16 cellular contexts compared by ENCODE assay signal in the genomic region with DNA sequence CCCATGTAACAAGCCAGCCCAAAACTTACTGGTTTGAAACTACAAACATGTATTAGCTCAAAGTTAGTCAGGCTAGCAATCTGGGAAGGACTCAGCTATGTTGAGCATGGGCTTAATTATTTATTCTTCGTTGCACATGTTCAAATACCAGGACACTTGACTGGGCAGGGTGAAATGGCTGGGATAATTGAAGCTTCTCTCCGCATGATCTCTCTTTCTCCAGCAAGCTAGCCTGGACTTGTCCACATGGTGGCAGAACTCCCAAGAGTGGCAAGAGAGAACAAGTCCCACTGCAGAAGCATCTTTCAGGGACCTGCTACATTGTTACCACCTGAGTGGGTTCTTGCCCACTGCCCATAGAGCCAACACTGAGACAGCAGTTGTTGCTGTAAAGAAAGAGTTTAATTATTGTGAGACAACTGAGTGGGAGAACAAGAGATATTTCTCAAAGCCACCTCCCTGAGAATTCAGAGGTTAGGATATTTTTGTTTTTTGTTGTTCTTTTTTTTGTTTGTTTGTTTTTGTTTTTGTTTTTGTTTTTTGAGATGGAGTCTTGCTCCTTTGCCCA. TPM values are rescaled to one million over a fixed set of nuclear protein-coding genes. Genes with fewer than 3 reads are reported as not detected.
DNase-seq lines count a peak whose midpoint lies in the region; ATAC-seq, FAIRE-seq and TF ChIP-seq lines count a peak whose summit lies in the region.
"Had no signal": no experiment of that assay in that cellular context is flagged by ENCODE, and none has a peak within 500 bp of the region (broad histone marks: within the 10 kb centered on the region; RNA-seq: fewer than 3 reads in every experiment).

No MANE protein-coding gene starts in this region.

- peak; percentile 33 to 47 (median 40) for TF ChIP-seq CTCF in K562 (IDR thresholded peaks at IDR 0.05 in 2 of 3, conservative IDR thresholded peaks at IDR 0.05 in 1 of 3; ENCODE audit: insufficient read depth in 2 of 3, low read depth in 1 of 3, low read length in 3 of 3)

- H3K4me1 Mint-ChIP-seq in activated CD4-positive, alpha-beta memory T cell treated with anti-CD3 and anti-CD28 coated beads, Interleukin-2, amount 10 ng/mL, durations not matched to agents 7 days and 5 days: no peaks in the 10 kb centered on the region

- no peaks in the 10 kb centered on the region for H3K9me3 ChIP-seq in K562 (replicated peaks; ENCODE audit: control insufficient read depth, insufficient read depth, low read depth, low read length)
- H3K9me3 ChIP-seq: body of pancreas had no signal

- no peaks in the 10 kb centered on the region for H3K36me3 Mint-ChIP-seq in activated CD4-positive, alpha-beta memory T cell treated with anti-CD3 and anti-CD28 coated beads, Interleukin-2, amount 10 ng/mL, durations not matched to agents 7 days and 5 days (ENCODE audit: low read depth)

- POLR2A ChIA-PET in K562 (lab: Yijun Ruan, JAX): interaction anchor here (1.4 to 1.7 kb wide), 2 partner anchors 17 to 21 kb away, joined by 4 to 6 read pairs; partner anchors contain the start of gene ATF7IP2
- POLR2A ChIA-PET in activated CD4-positive, alpha-beta memory T cell treated with anti-CD3 and anti-CD28 coated beads, Interleukin-2, amount 10 ng/mL, durations not matched to agents 7 days and 5 days (lab: Charles Lee): interaction anchor here (0.9 kb wide), 1 partner anchor 18 kb away, joined by 3 read pairs; no protein-coding TSS in a partner anchor

- peak; percentile 44 for FAIRE-seq in K562 (lab: Jason Lieb, UNC)
- FAIRE-seq: endometrium had no signal

- H3K27me3 ChIP-seq in K562 (ENCODE audit: control insufficient read depth in 2 of 2, insufficient read depth in 2 of 2, low read length in 2 of 2): no peaks in the 10 kb centered on the region
- H3K27me3 ChIP-seq: body of pancreas, heart right ventricle had no signal

- in situ Hi-C loops in K562 (cut with MboI): no loop called here

- H3K79me2 ChIP-seq in K562 (ENCODE audit: control insufficient read depth, insufficient read depth, low read length): no peaks in the 10 kb centered on the region

- no TSS peak for BruUV-seq in K562 (replicated peaks; lab: Mats Ljungman, UMichigan)

- peak in 1 of 2 experiments; percentile 57; a peak in 2 of 4 replicates for TF ChIP-seq RAD21 in K562 (CRISPR knock-in tag; conservative IDR thresholded peaks at IDR 0.05 in 1 of 2, IDR thresholded peaks at IDR 0.05 in 1 of 2)

- H4K20me1 ChIP-seq in K562 (replicated peaks; ENCODE audit: control insufficient read depth, insufficient read depth, low read length): no peaks in the 10 kb centered on the region

- peak; percentile 20 for DNase-seq in D341Med (ENCODE audit: low spot score)
- DNase-seq in HT-29 (ENCODE audit: low spot score): peak; percentile 3
- peak in 3 of 4 experiments; percentile 14 to 56 (median 25) for DNase-seq in K562 (ENCODE audit: extremely low read depth in 1 of 4, low spot score in 3 of 4)
- DNase-seq in left kidney (ENCODE audit: low read depth, low spot score): peak; percentile 77
- DNase-seq in NCI-H1694 treated with DMSO at 0.1 percent for 48 hours (lab: John Stamatoyannopoulos, UW): no peak
- DNase-seq in stimulated activated naive CD4-positive, alpha-beta T cell treated with Interleukin-2 at 50 U/mL for 16 hours (lab: John Stamatoyannopoulos, UW): no peak
- DNase-seq in activated CD4-positive, alpha-beta memory T cell treated with anti-CD3 and anti-CD28 coated beads, Interleukin-2, amount 10 ng/mL, durations not matched to agents 7 days and 5 days: no peak
- DNase-seq in stimulated activated CD4-positive, alpha-beta T cell treated with anti-CD3 and anti-CD28 coated beads, Interleukin-4, amount 100 ng/mL, for 4 hours: no peak
- DNase-seq: activated CD4-positive, alpha-beta T cell treated with anti-CD3 and anti-CD28 coated beads for 4 hours; heart right ventricle; NCI-H526; stimulated activated CD4-positive, alpha-beta T cell treated with anti-CD3 and anti-CD28 coated beads, Interleukin-2, amount 100 ng/mL, for 24 hours; stimulated activated naive CD4-positive, alpha-beta T cell had no signal

- CTCF ChIA-PET in K562 (lab: Yijun Ruan, JAX; ENCODE audit: low intra/inter-chr PET ratio): no interaction called here
- CTCF ChIA-PET in activated CD4-positive, alpha-beta memory T cell treated with anti-CD3 and anti-CD28 coated beads, Interleukin-2, amount 10 ng/mL, durations not matched to agents 7 days and 5 days (lab: Charles Lee): interaction anchor here (0.6 kb wide), 1 partner anchor 90 kb away, joined by 3 read pairs; no protein-coding TSS in a partner anchor

- H3K9me3 Mint-ChIP-seq in activated CD4-positive, alpha-beta memory T cell treated with anti-CD3 and anti-CD28 coated beads, Interleukin-2, amount 10 ng/mL, durations not matched to agents 7 days and 5 days: peaks cover 2% of the 10 kb centered on the region

- no peak overlapping the region for H3K4me3 Mint-ChIP-seq in activated CD4-positive, alpha-beta memory T cell treated with anti-CD3 and anti-CD28 coated beads, Interleukin-2, amount 10 ng/mL, durations not matched to agents 7 days and 5 days

- H3K9me1 ChIP-seq in K562 (ENCODE audit: control insufficient read depth, insufficient read depth, low read length): no peaks in the 10 kb centered on the region

- no peak overlapping the region for H3K9ac ChIP-seq in K562 (ENCODE audit: insufficient read depth in 1 of 2, low read depth in 2 of 2, low read length in 2 of 2)

- no peak overlapping the region for H3K27ac Mint-ChIP-seq in activated CD4-positive, alpha-beta memory T cell treated with anti-CD3 and anti-CD28 coated beads, Interleukin-2, amount 10 ng/mL, durations not matched to agents 7 days and 5 days

- peaks cover 0 to 3% of the 10 kb centered on the region in 2 experiments; a peak in 2 of 5 replicates for H3K4me1 ChIP-seq in K562 (replicated peaks in 1 of 2; ENCODE audit: control insufficient read depth in 2 of 2, insufficient read depth in 2 of 2, low read length in 2 of 2)
- H3K4me1 ChIP-seq: body of pancreas, heart right ventricle had no signal

- TF ChIP-seq EP300 in K562 (IDR thresholded peaks at IDR 0.05; ENCODE audit: low read length): no peak

- H3K4me3 ChIP-seq in K562: no peak overlapping the region
- H3K4me3 ChIP-seq: body of pancreas, heart right ventricle had no signal

- peak overlapping the region; percentile 38; the same call in 1 of the 2 replicates for H2AFZ ChIP-seq in K562 (ENCODE audit: low read depth, low read length)

- H3K36me3 ChIP-seq in K562 (ENCODE audit: control insufficient read depth, insufficient read depth, low read length): no peaks in the 10 kb centered on the region
- H3K36me3 ChIP-seq: heart right ventricle had no signal

- H3K4me2 ChIP-seq in K562 (ENCODE audit: insufficient read depth, low read length): no peak overlapping the region

- no peak for TF ChIP-seq POLR2A in K562 (conservative IDR thresholded peaks at IDR 0.05)

- H3K27ac ChIP-seq in K562 (ENCODE audit: extremely low read depth, low read depth, low read length): no peak overlapping the region; the same call in 2 of the 3 replicates
- H3K27ac ChIP-seq: body of pancreas, heart right ventricle had no signal

- peak; percentile 78 for ATAC-seq in K562
- ATAC-seq: body of pancreas, heart right ventricle had no signal

- WGBS in K562 (ENCODE audit: insufficient coverage, low coverage, missing lambda C conversion rate): 28% methylated on average over 2 of the region's 2 CpGs

- H3K27me3 Mint-ChIP-seq in activated CD4-positive, alpha-beta memory T cell treated with anti-CD3 and anti-CD28 coated beads, Interleukin-2, amount 10 ng/mL, durations not matched to agents 7 days and 5 days: no peaks in the 10 kb centered on the region
- H3K27me3 Mint-ChIP-seq: progenitor cell of endocrine pancreas had no signal

- intact Hi-C loops in K562 (cut with micrococcal nuclease): no loop called here

TF ChIP-seq in K562, 482 proteins besides CTCF, POLR2A, EP300 and RAD21:
- no peak for TF ChIP-seq CREB1 (IDR thresholded peaks at IDR 0.05)
- TF ChIP-seq CREB1 (CRISPR knock-in tag; IDR thresholded peaks at IDR 0.05): no peak
- TF ChIP-seq, protein P1, sequence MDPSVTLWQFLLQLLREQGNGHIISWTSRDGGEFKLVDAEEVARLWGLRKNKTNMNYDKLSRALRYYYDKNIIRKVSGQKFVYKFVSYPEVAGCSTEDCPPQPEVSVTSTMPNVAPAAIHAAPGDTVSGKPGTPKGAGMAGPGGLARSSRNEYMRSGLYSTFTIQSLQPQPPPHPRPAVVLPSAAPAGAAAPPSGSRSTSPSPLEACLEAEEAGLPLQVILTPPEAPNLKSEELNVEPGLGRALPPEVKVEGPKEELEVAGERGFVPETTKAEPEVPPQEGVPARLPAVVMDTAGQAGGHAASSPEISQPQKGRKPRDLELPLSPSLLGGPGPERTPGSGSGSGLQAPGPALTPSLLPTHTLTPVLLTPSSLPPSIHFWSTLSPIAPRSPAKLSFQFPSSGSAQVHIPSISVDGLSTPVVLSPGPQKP (CRISPR knock-in tag; IDR thresholded peaks at IDR 0.05): no peak
- TF ChIP-seq FIP1L1 (IDR thresholded peaks at IDR 0.05; ENCODE audit: low read depth, low read length, poor library complexity, severe bottlenecking): no peak
- TF ChIP-seq ZNF507 (tag; conservative IDR thresholded peaks at IDR 0.05): peak; percentile 26; the same call in 1 of the 2 replicates
- TF ChIP-seq SMC3 (conservative IDR thresholded peaks at IDR 0.05; ENCODE audit: insufficient read depth, low read depth, low read length): 0 out of 2 replicates have a peak, but pooled peaks have one; percentile 9

RNA-seq across cellular contexts. Expression of gene ATF7IP2, which starts 16.8 kb away (rescaled TPM):
- total RNA-seq in HT-29 (2014; rRNA removed; shearing (Covaris generic)): 0.41 and 1.8 TPM in 2 replicates
- total RNA-seq in K562 (2011; cell fraction: chromatin; rRNA removed; ENCODE audit: low replicate concordance): 246 and 608 TPM in 2 replicates
- 106 and 143 TPM in 2 replicates for total RNA-seq in K562 (2011; cell fraction: nucleolus; rRNA removed)
- total RNA-seq in K562 (2011; cell fraction: nucleoplasm; rRNA removed): 321 and 392 TPM in 2 replicates
- total RNA-seq in K562 (2014; rRNA removed): 107 and 134 TPM in 2 replicates
- total RNA-seq in K562 (2014; rRNA removed; fragmentation: Illumina TruSeq; extraction: Trizol): 196 and 231 TPM in 2 replicates
- 156 and 162 TPM in 2 replicates for total RNA-seq in K562 (2015; rRNA removed; fragmentation: Illumina TruSeq; extraction: Trizol)
- 131 and 138 TPM in 2 replicates for total RNA-seq in K562 (2021)
- polyA plus RNA-seq in K562 (2011; rRNA removed): 152 and 185 TPM in 2 replicates
- 52.5 and 114 TPM in 2 replicates for polyA plus RNA-seq in K562 (2011; cell fraction: cytosol; rRNA removed)
- 181 and 232 TPM in 2 replicates for polyA plus RNA-seq in K562 (2011; cell fraction: nucleus; rRNA removed)
- 165 and 294 TPM in 2 replicates for polyA plus RNA-seq in K562 (2012)
- polyA plus RNA-seq in K562 (2014; fragmentation: Illumina TruSeq; extraction: Trizol): 214 and 273 TPM in 2 replicates
- polyA plus RNA-seq in K562 (2014; fragmentation: Nextera tagmentation; extraction: Ambion mirVana): 100 to 1,000 TPM; 352 to 511 TPM
- polyA plus RNA-seq in K562 (2014; rRNA removed): 449 and 515 TPM in 2 replicates
- polyA minus RNA-seq in K562 (2011; rRNA and poly(A)+ RNA removed): 177 and 221 TPM in 2 replicates
- 16.4 and 17.5 TPM in 2 replicates for polyA minus RNA-seq in K562 (2011; cell fraction: cytosol; rRNA and poly(A)+ RNA removed)
- 56.8 and 112 TPM in 2 replicates for polyA minus RNA-seq in K562 (2011; cell fraction: nucleus; rRNA and poly(A)+ RNA removed)
- total RNA-seq in activated CD4-positive, alpha-beta memory T cell treated with anti-CD3 and anti-CD28 coated beads, Interleukin-2, amount 10 ng/mL, durations not matched to agents 7 days and 5 days: 10 to 100 TPM; 21.8 to 23.6 TPM

Comparison
In these comparisons a context has a peak if more than half of its experiments do, and no peak if none do; other contexts are left out.
1. DNase-seq: peak in D341Med (single experiment), HT-29 (single experiment), K562 (3 of 4) and left kidney (single experiment); none in NCI-H1694 treated with DMSO at 0.1 percent for 48 hours (single experiment), stimulated activated naive CD4-positive, alpha-beta T cell treated with Interleukin-2 at 50 U/mL for 16 hours (single experiment), activated CD4-positive, alpha-beta memory T cell treated with anti-CD3 and anti-CD28 coated beads, Interleukin-2, amount 10 ng/mL, durations not matched to agents 7 days and 5 days (single experiment) and stimulated activated CD4-positive, alpha-beta T cell treated with anti-CD3 and anti-CD28 coated beads, Interleukin-4, amount 100 ng/mL, for 4 hours (0 of 2).